ENCODE assay signal across 22 cellular contexts in the genomic region with DNA sequence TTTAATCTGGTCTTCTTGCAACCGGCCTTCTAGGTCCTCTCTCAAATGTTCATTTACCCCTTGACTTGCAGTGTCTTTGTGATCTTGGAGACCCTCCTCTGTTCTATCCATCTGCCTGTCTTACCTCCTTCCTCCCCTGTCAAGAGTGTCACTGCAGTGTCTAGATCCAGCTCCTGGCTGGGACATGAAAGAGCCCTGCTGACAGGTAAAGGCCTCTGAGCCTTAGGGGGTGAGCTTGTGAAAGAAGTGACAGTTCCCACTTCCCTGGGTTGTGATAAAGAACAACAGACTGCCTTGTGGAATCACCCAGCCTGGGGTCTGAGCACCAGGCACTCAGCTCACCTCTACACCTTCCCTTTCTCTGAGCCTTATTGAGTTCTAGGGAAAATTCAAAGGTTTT.
"Had no signal": no experiment of that assay in that cellular context is flagged by ENCODE, and none has a peak within 500 bp of the region (broad histone marks: within the 10 kb centered on the region; RNA-seq: fewer than 3 reads in every experiment).

No MANE protein-coding gene starts in this region.

- H3K36me3 ChIP-seq: Peyer's patch, SJCRH30 had no signal

- H3K4me3 Mint-ChIP-seq: activated CD8-positive, alpha-beta T cell treated with anti-CD3 and anti-CD28 coated beads for 36 hours; activated naive CD4-positive, alpha-beta T cell treated with anti-CD3 and anti-CD28 coated beads, Interleukin-2, amount 10 ng/mL, durations not matched to agents 7 days and 5 days; activated naive CD8-positive, alpha-beta T cell treated with anti-CD3 and anti-CD28 coated beads for 36 hours; activated T-cell treated with anti-CD3 and anti-CD28 coated beads, Interleukin-2, amount 50 U/mL, for 72 hours had no signal

- H3K27ac Mint-ChIP-seq: activated CD8-positive, alpha-beta T cell treated with anti-CD3 and anti-CD28 coated beads for 36 hours; activated naive CD4-positive, alpha-beta T cell treated with anti-CD3 and anti-CD28 coated beads, Interleukin-2, amount 10 ng/mL, durations not matched to agents 7 days and 5 days; activated naive CD8-positive, alpha-beta T cell treated with anti-CD3 and anti-CD28 coated beads for 36 hours; activated T-cell treated with anti-CD3 and anti-CD28 coated beads, Interleukin-2, amount 50 U/mL, for 72 hours; activated T-helper 2 cell treated with anti-CD3 and anti-CD28 coated beads, Interferon-gamma antibody, Interleukin-2, Interleukin-4, amounts not matched to agents 10 μg/mL and 5 μg/mL and 100 μg/mL, durations not matched to agents 14 hours and 24 hours and 36 hours had no signal

- H3K4me2 ChIP-seq: SK-N-SH had no signal

- H3K27me3 Mint-ChIP-seq: activated CD8-positive, alpha-beta T cell treated with anti-CD3 and anti-CD28 coated beads for 36 hours; activated naive CD8-positive, alpha-beta T cell treated with anti-CD3 and anti-CD28 coated beads for 36 hours had no signal

- H3K27ac ChIP-seq: RWPE1, SJCRH30, VCaP had no signal

- H3K27me3 ChIP-seq: Peyer's patch, SJCRH30 had no signal

- H3K9ac ChIP-seq: SK-N-SH had no signal

- H3K36me3 Mint-ChIP-seq: activated naive CD4-positive, alpha-beta T cell treated with anti-CD3 and anti-CD28 coated beads, Interleukin-2, amount 10 ng/mL, durations not matched to agents 7 days and 5 days; activated naive CD8-positive, alpha-beta T cell treated with anti-CD3 and anti-CD28 coated beads for 36 hours had no signal

- H3K4me1 Mint-ChIP-seq: activated naive CD4-positive, alpha-beta T cell treated with anti-CD3 and anti-CD28 coated beads, Interleukin-2, amount 10 ng/mL, durations not matched to agents 7 days and 5 days had no signal

- H3K4me3 ChIP-seq: Peyer's patch, SJCRH30 had no signal

- H3K9me3 Mint-ChIP-seq: activated CD8-positive, alpha-beta T cell treated with anti-CD3 and anti-CD28 coated beads for 36 hours; activated naive CD4-positive, alpha-beta T cell treated with anti-CD3 and anti-CD28 coated beads, Interleukin-2, amount 10 ng/mL, durations not matched to agents 7 days and 5 days; activated naive CD8-positive, alpha-beta T cell treated with anti-CD3 and anti-CD28 coated beads for 36 hours; activated T-cell treated with anti-CD3 and anti-CD28 coated beads, Interleukin-2, amount 50 U/mL, for 72 hours; activated T-helper 2 cell treated with anti-CD3 and anti-CD28 coated beads, Interferon-gamma antibody, Interleukin-2, Interleukin-4, amounts not matched to agents 10 μg/mL and 5 μg/mL and 100 μg/mL, durations not matched to agents 14 hours and 24 hours and 36 hours had no signal

- ATAC-seq: activated CD8-positive, alpha-beta T cell treated with anti-CD3 and anti-CD28 coated beads for 36 hours; activated T-cell treated with anti-CD3 and anti-CD28 coated beads, Interleukin-2, amount 50 U/mL, for 72 hours had no signal

- DNase-seq: activated CD4-positive, alpha-beta T cell treated with anti-CD3 and anti-CD28 coated beads for 4 hours; activated CD8-positive, alpha-beta memory T cell treated with anti-CD3 and anti-CD28 coated beads, Interleukin-2, amount 50 U/mL, for 4 hours; activated CD8-positive, alpha-beta T cell treated with anti-CD3 and anti-CD28 coated beads for 36 hours; activated gamma-delta T cell treated with Interleukin-2 at 50 U/mL for 16 hours; activated naive CD4-positive, alpha-beta T cell treated with anti-CD3 and anti-CD28 coated beads, Interleukin-2, amount 10 ng/mL, durations not matched to agents 7 days and 5 days; activated naive CD8-positive, alpha-beta T cell treated with anti-CD3 and anti-CD28 coated beads for 36 hours; activated T-cell treated with anti-CD3 and anti-CD28 coated beads, Interleukin-2, amount 50 U/mL, for 72 hours; Karpas-422; MM.1S; NCI-H1105; NCI-H1436; NCI-H1694 treated with DMSO at 0.1 percent for 48 hours; NCI-H2081; NCI-H510A treated with DMSO at 0.1 percent for 48 hours; NCI-H69; SJCRH30; SK-N-SH; T-helper 1 cell had no signal

- H3K4me1 ChIP-seq: Peyer's patch had no signal

- H3K9me3 ChIP-seq: Peyer's patch, SJCRH30, SK-N-SH had no signal
